Comparison of ENCODE assay signal across 8 cellular contexts in the genomic region with DNA sequence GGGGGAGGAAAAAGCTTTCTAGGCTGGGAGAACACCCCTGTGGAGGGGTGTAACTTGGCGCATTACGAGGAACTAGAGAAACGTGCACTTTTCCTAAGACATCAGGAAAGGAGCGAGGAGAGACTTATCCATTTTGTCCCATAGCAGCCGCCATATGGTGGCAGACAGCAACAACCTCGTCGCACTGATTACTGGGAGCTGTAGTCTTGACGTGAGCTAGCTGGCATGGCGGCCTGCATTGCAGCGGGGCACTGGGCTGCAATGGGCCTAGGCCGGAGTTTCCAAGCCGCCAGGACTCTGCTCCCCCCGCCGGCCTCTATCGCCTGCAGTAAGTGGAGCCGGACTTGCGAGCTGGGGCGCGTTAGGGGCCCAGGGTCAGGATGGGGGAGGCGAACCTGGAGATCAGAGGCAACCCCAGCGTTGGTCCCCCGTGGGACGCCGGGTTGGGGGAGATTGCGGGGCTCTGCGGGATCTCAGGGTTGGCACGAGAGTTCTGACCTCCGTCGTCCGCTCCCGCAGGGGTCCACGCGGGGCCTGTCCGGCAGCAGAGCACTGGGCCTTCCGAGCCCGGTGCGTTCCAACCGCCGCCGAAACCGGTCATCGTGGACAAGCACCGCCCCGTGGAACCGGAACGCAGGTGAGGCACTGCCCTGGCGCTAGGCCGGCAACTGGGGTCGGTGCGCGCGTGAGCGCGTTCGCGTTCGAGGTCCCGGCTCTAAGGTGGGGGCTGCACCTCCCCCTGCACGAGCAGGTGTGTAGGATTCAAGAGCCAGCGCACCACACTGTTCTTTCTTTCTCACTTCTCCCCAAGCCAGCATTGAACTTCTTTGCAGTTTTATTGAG. TPM values are rescaled to one million over a fixed set of nuclear protein-coding genes. Genes with fewer than 3 reads are reported as not detected.
DNase-seq lines count a peak whose midpoint lies in the region; FAIRE-seq and TF ChIP-seq lines count a peak whose summit lies in the region.

Gene MRPL19, plus strand, starts transcription at position 201 of the 843 bp plus-strand sequence. Its CDS starts 25 bp downstream, at position 226.

- H3K36me3 Mint-ChIP-seq in neural crest cell (ENCODE audit: low read depth): peaks cover 7% of the 10 kb centered on the region

- peak; percentile 87 for DNase-seq in HAP-1 (ENCODE audit: low spot score in 2 of 2)
- DNase-seq in MG63: peak; percentile 89
- peak; percentile 95 for DNase-seq in SIG-M5 treated with dmso at 0.1 percent for 504 hours (lab: John Stamatoyannopoulos, UW; ENCODE audit: unreplicated experiment)
- DNase-seq in activated gamma-delta T cell (lab: John Stamatoyannopoulos, UW): peak; percentile 29
- peak; percentile 91 to 95 for DNase-seq in foreskin fibroblast
- peak; percentile 75 for DNase-seq in neural crest cell (ENCODE audit: low read depth, low spot score)
- DNase-seq in stomach: peak; percentile 89

- 0% methylated on average over 14 to 60 of the region's 60 CpGs for WGBS in stomach, 5 donors

- no peaks in the 10 kb centered on the region for H3K9me3 Mint-ChIP-seq in neural crest cell

- no peaks in the 10 kb centered on the region for H3K27me3 ChIP-seq in HAP-1 (ENCODE audit: low read depth)
- no peaks in the 10 kb centered on the region for H3K27me3 ChIP-seq in MG63
- H3K27me3 ChIP-seq in stomach: no peaks in the 10 kb centered on the region

- H3K4me3 Mint-ChIP-seq in neural crest cell: peak within 1 kb of the TSS; percentile 98

- no peaks in the 10 kb centered on the region for H3K27me3 Mint-ChIP-seq in neural crest cell (ENCODE audit: low read depth)

- H3K9me3 ChIP-seq in HAP-1 (no peaks in the 10 kb centered on the region), MG63 (no peaks in the 10 kb centered on the region), stomach (no peaks in the 10 kb centered on the region)

- TF ChIP-seq POLR2A in stomach (IDR thresholded peaks at IDR 0.05): no peak

- H3K36me3 ChIP-seq in HAP-1 (replicated peaks) (peaks cover 37% of the 10 kb centered on the region), MG63 (peaks cover 27% of the 10 kb centered on the region), stomach (peaks cover 10 to 25% (median 21%) of the 10 kb centered on the region in 4 donors)

- peak within 1 kb of the TSS; percentile 97 for H3K27ac Mint-ChIP-seq in neural crest cell (ENCODE audit: unreplicated experiment)

- FAIRE-seq in G401.6 (lab: Jason Lieb, UNC): peak; percentile 90

- H3K4me1 ChIP-seq in HAP-1: peaks cover 17% of the 10 kb centered on the region
- H3K4me1 ChIP-seq in stomach: peaks cover 5 to 36% (median 26%) of the 10 kb centered on the region in 4 donors

- TF ChIP-seq EP300 in stomach (IDR thresholded peaks at IDR 0.05): no peak

- peak within 1 kb of the TSS; percentile 96 for H3K4me3 ChIP-seq in HAP-1
- peak within 1 kb of the TSS; percentile 92 for H3K4me3 ChIP-seq in MG63
- peak within 1 kb of the TSS; percentile 83 to 88 for H3K4me3 ChIP-seq in foreskin fibroblast (ENCODE audit: low read depth in 1 of 2, low read length in 2 of 2)
- peak within 1 kb of the TSS; percentile 89 to 97 (median 94) for H3K4me3 ChIP-seq in stomach

- H3K27ac ChIP-seq in stomach: peak within 1 kb of the TSS; percentile 73 to 88 (median 83)

- no peak for TF ChIP-seq CTCF in foreskin fibroblast (IDR thresholded peaks at IDR 0.05; ENCODE audit: low read depth, low read length)
- no peak for TF ChIP-seq CTCF in neural crest cell (conservative IDR thresholded peaks at IDR 0.05)
- TF ChIP-seq CTCF in stomach (IDR thresholded peaks at IDR 0.05): no peak

- peaks cover 25% of the 10 kb centered on the region for H3K4me1 Mint-ChIP-seq in neural crest cell

- in situ Hi-C loops in HAP-1 (cut with MboI; ENCODE audit: low sequenced_read_pairs): no loop called here

- intact Hi-C loops in stomach (cut with DNase I; ENCODE audit: low total_unique reads): no loop called here

RNA-seq across cellular contexts. Expression of gene MRPL19, which starts in this region (rescaled TPM):
- 88.1 and 139 TPM in 2 replicates for total RNA-seq in MG63 (2014; rRNA removed; shearing (Covaris generic); ENCODE audit: low replicate concordance)
- total RNA-seq in neural crest cell (64.5 and 66.7 TPM in 2 replicates), stomach (10 to 100 TPM in 4 of 5 donors, 1 to 10 TPM in 1; 8.8 to 55.0 (median 31.9) TPM)
- polyA plus RNA-seq in stomach: 10 to 100 TPM; 11.9 to 30.2 (median 29.6) TPM

Comparison
In these comparisons a context has a peak if more than half of its experiments do, and no peak if none do; other contexts are left out.
1. Peak in every context shown above with its lines: DNase-seq, H3K4me3 ChIP-seq and H3K27ac ChIP-seq.
2. DNase-seq: peak in every context shown above with its lines; median percentile 95 in SIG-M5 treated with dmso at 0.1 percent for 504 hours; 93 in foreskin fibroblast; 89 in MG63; 89 in stomach; 87 in HAP-1; 75 in neural crest cell; 29 in activated gamma-delta T cell.